1 cellular context compared by ENCODE assay signal in the genomic region with DNA sequence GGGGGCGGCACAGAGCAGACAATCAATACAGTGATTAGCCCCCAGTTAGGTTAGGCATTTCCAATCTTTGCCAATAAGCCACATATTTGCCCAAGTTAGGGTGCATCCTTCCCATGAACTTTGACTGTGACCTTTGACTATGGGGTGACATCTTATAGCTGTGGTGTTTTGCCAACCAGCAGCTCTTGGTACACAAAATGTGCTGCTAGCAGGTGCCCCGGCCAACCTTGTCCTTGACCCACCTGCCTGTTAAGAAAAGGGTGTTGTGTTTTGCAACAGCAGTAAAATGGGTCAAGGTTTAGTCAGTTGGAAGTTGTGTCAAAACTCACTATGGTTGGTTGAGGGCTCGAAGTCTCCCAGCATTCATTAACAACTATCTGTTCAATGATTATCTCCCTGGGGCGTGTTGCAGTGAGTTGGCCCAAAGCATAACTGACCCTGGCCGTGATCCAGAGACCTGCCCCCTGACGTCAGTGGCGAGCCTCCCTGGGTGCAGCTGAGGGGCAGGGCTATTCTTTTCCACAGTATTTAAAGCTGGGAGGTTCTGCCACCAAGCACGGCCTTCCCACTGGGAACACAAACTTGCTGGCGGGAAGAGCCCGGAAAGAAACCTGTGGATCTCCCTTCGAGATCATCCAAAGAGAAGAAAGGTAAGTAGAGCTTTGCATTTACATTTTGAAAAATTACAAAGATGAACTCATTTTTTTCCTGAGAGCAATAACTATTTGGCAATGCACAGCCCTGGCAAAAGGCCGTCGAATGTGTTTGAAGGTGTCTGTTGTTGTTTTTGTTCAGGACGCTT.
TF ChIP-seq lines count a peak whose summit lies in the region.

TSS of gene PCK1 (plus strand) at position 557 of the 802 bp plus-strand sequence. CDS start 302 bp downstream, outside the sequence.

TF ChIP-seq in HepG2, 621 proteins besides CTCF, POLR2A, EP300 and RAD21 (continued from another document and continues in another):
- no peak for TF ChIP-seq FOXP1 (IDR thresholded peaks at IDR 0.05)
- peak; percentile 93 for TF ChIP-seq FOXP1 (CRISPR knock-in tag; IDR thresholded peaks at IDR 0.05)
- peak; percentile 36 for TF ChIP-seq GABPB1 (CRISPR knock-in tag; IDR thresholded peaks at IDR 0.05)
- TF ChIP-seq, protein P1, sequence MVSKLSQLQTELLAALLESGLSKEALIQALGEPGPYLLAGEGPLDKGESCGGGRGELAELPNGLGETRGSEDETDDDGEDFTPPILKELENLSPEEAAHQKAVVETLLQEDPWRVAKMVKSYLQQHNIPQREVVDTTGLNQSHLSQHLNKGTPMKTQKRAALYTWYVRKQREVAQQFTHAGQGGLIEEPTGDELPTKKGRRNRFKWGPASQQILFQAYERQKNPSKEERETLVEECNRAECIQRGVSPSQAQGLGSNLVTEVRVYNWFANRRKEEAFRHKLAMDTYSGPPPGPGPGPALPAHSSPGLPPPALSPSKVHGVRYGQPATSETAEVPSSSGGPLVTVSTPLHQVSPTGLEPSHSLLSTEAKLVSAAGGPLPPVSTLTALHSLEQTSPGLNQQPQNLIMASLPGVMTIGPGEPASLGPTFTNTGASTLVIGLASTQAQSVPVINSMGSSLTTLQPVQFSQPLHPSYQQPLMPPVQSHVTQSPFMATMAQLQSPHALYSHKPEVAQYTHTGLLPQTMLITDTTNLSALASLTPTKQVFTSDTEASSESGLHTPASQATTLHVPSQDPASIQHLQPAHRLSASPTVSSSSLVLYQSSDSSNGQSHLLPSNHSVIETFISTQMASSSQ (IDR thresholded peaks at IDR 0.05; ENCODE audit: low read depth) = peak; percentile 95
- TF ChIP-seq, protein P1 (CRISPR knock-in tag; IDR thresholded peaks at IDR 0.05; ENCODE audit: borderline replicate concordance) = peak; percentile 97
- peak; percentile 58; the same call in 1 of the 2 replicates for TF ChIP-seq ISL2 (CRISPR knock-in tag; IDR thresholded peaks at IDR 0.05)
- no peak; the same call in 1 of the 2 replicates for TF ChIP-seq ZNF557 (CRISPR knock-in tag; IDR thresholded peaks at IDR 0.05)
- TF ChIP-seq, protein P2, sequence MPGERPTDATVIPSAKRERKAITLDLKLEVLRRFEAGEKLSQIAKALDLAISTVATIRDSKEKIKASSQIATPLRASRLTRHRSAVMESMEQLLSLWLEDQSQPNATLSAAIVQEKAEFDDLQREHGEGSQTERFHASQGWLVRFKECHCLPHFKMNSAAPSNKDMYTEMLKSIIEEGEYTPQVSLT (CRISPR knock-in tag; IDR thresholded peaks at IDR 0.05; ENCODE audit: borderline replicate concordance, low read depth) = no peak
- TF ChIP-seq FOXO1 (CRISPR knock-in tag; IDR thresholded peaks at IDR 0.05) = peak; percentile 97
- TF ChIP-seq ZBTB39 (CRISPR knock-in tag; IDR thresholded peaks at IDR 0.05) = peak; percentile 95
- TF ChIP-seq ZNF737 (CRISPR knock-in tag; IDR thresholded peaks at IDR 0.05; ENCODE audit: borderline replicate concordance) = peak; percentile 99; the same call in 1 of the 2 replicates
- no peak for TF ChIP-seq ZNF468 (CRISPR knock-in tag; IDR thresholded peaks at IDR 0.05)
- no peak for TF ChIP-seq HNRNPK (IDR thresholded peaks at IDR 0.05; ENCODE audit: low read depth, low read length, poor library complexity, severe bottlenecking)
- TF ChIP-seq ZNF687 (CRISPR knock-in tag; IDR thresholded peaks at IDR 0.05) = peak; percentile 87
- TF ChIP-seq KLF15 (CRISPR knock-in tag; IDR thresholded peaks at IDR 0.05; ENCODE audit: borderline replicate concordance) = no peak
- TF ChIP-seq ZNF230 (CRISPR knock-in tag; IDR thresholded peaks at IDR 0.05) = no peak; the same call in 1 of the 2 replicates
- TF ChIP-seq, protein P3, sequence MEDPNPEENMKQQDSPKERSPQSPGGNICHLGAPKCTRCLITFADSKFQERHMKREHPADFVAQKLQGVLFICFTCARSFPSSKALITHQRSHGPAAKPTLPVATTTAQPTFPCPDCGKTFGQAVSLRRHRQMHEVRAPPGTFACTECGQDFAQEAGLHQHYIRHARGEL (CRISPR knock-in tag; IDR thresholded peaks at IDR 0.05) = no peak
- peak; percentile 89; the same call in 1 of the 2 replicates for TF ChIP-seq ZKSCAN8 (CRISPR knock-in tag; IDR thresholded peaks at IDR 0.05; ENCODE audit: borderline replicate concordance)
- TF ChIP-seq ZNF362 (CRISPR knock-in tag; IDR thresholded peaks at IDR 0.05; ENCODE audit: borderline replicate concordance) = peak; percentile 76; the same call in 1 of the 2 replicates
- no peak for TF ChIP-seq ZNF512 (CRISPR knock-in tag; IDR thresholded peaks at IDR 0.05)
- no peak for TF ChIP-seq RAD51 (IDR thresholded peaks at IDR 0.05; ENCODE audit: borderline replicate concordance)
- TF ChIP-seq KLF6 (CRISPR knock-in tag; IDR thresholded peaks at IDR 0.05) = no peak; the same call in 1 of the 2 replicates
- no peak for TF ChIP-seq NONO (IDR thresholded peaks at IDR 0.05)
- peak; percentile 82 for TF ChIP-seq NONO (CRISPR knock-in tag; conservative IDR thresholded peaks at IDR 0.05)
- peak; percentile 36 for TF ChIP-seq ZNF850 (CRISPR knock-in tag; conservative IDR thresholded peaks at IDR 0.05)
- peak; percentile 93 for TF ChIP-seq TBX3 (IDR thresholded peaks at IDR 0.05; ENCODE audit: borderline replicate concordance)
- TF ChIP-seq ZNF616 (CRISPR knock-in tag; IDR thresholded peaks at IDR 0.05; ENCODE audit: low read depth) = no peak
- TF ChIP-seq ZBTB38 (CRISPR knock-in tag; IDR thresholded peaks at IDR 0.05) = no peak
- TF ChIP-seq ZNF160 (CRISPR knock-in tag; IDR thresholded peaks at IDR 0.05) = peak; percentile 58
- no peak for TF ChIP-seq FOXM1 (CRISPR knock-in tag; IDR thresholded peaks at IDR 0.05)
- no peak for TF ChIP-seq NFYC (CRISPR knock-in tag; IDR thresholded peaks at IDR 0.05)
- TF ChIP-seq, protein P4, sequence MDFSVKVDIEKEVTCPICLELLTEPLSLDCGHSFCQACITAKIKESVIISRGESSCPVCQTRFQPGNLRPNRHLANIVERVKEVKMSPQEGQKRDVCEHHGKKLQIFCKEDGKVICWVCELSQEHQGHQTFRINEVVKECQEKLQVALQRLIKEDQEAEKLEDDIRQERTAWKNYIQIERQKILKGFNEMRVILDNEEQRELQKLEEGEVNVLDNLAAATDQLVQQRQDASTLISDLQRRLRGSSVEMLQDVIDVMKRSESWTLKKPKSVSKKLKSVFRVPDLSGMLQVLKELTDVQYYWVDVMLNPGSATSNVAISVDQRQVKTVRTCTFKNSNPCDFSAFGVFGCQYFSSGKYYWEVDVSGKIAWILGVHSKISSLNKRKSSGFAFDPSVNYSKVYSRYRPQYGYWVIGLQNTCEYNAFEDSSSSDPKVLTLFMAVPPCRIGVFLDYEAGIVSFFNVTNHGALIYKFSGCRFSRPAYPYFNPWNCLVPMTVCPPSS (IDR thresholded peaks at IDR 0.05) = no peak
- TF ChIP-seq, protein P5, sequence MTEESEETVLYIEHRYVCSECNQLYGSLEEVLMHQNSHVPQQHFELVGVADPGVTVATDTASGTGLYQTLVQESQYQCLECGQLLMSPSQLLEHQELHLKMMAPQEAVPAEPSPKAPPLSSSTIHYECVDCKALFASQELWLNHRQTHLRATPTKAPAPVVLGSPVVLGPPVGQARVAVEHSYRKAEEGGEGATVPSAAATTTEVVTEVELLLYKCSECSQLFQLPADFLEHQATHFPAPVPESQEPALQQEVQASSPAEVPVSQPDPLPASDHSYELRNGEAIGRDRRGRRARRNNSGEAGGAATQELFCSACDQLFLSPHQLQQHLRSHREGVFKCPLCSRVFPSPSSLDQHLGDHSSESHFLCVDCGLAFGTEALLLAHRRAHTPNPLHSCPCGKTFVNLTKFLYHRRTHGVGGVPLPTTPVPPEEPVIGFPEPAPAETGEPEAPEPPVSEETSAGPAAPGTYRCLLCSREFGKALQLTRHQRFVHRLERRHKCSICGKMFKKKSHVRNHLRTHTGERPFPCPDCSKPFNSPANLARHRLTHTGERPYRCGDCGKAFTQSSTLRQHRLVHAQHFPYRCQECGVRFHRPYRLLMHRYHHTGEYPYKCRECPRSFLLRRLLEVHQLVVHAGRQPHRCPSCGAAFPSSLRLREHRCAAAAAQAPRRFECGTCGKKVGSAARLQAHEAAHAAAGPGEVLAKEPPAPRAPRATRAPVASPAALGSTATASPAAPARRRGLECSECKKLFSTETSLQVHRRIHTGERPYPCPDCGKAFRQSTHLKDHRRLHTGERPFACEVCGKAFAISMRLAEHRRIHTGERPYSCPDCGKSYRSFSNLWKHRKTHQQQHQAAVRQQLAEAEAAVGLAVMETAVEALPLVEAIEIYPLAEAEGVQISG (CRISPR knock-in tag; IDR thresholded peaks at IDR 0.05) = peak; percentile 85
- peak; percentile 48; the same call in 1 of the 2 replicates for TF ChIP-seq KMT2A (CRISPR knock-in tag; IDR thresholded peaks at IDR 0.05)
- TF ChIP-seq POGZ (CRISPR knock-in tag; IDR thresholded peaks at IDR 0.05) = peak; percentile 91; the same call in 1 of the 2 replicates
- TF ChIP-seq STAT5B (CRISPR knock-in tag; IDR thresholded peaks at IDR 0.05) = no peak
- peak; percentile 99 to 100 for TF ChIP-seq NR2F1 (CRISPR knock-in tag; IDR thresholded peaks at IDR 0.05)
- TF ChIP-seq DR1 (CRISPR knock-in tag; IDR thresholded peaks at IDR 0.05) = no peak; the same call in 1 of the 2 replicates
- TF ChIP-seq ZNF350 (CRISPR knock-in tag; IDR thresholded peaks at IDR 0.05; ENCODE audit: borderline replicate concordance, low read depth) = peak; percentile 98
- TF ChIP-seq ESRRA (CRISPR knock-in tag; IDR thresholded peaks at IDR 0.05; ENCODE audit: low read depth) = peak; percentile 97
- TF ChIP-seq SP2 (CRISPR knock-in tag; IDR thresholded peaks at IDR 0.05) = 0 out of 2 replicates have a peak, but pooled peaks have one; percentile 32
